ENCODE assay signal across 9 cellular contexts in genomic region chr1:8374812-8375211, GRCh38. TPM values are rescaled to one million over a fixed set of nuclear protein-coding genes. Genes with fewer than 3 reads are reported as not detected.
DNase-seq lines count a peak whose midpoint lies in the region; ATAC-seq and TF ChIP-seq lines count a peak whose summit lies in the region.
"Had no signal": no experiment of that assay in that cellular context is flagged by ENCODE, and none has a peak within 500 bp of the region (broad histone marks: within the 10 kb centered on the region; RNA-seq: fewer than 3 reads in every experiment).

No MANE protein-coding gene starts in this region.

- H3K27ac ChIP-seq in right atrium auricular region (peak overlapping the region; percentile 90 to 98), Peyer's patch (peak overlapping the region in 2 of 4 donors; percentile 23 to 75), dorsolateral prefrontal cortex (peak overlapping the region in 47 of 59 donors; percentile 16 to 92 (median 82)), prostate gland (peak overlapping the region; percentile 81 to 83)

- no peaks in the 10 kb centered on the region for H3K27me3 ChIP-seq in right atrium auricular region
- no peaks in the 10 kb centered on the region for H3K27me3 ChIP-seq in Peyer's patch
- H3K27me3 ChIP-seq in dorsolateral prefrontal cortex, result no peaks in the 10 kb centered on the region
- H3K27me3 ChIP-seq in prostate gland (replicated peaks; ENCODE audit: insufficient read depth), result no peaks in the 10 kb centered on the region

- WGBS in prostate gland, result 82% methylated on average over 2 of the region's 2 CpGs

- ATAC-seq in Right ventricle myocardium superior (ENCODE audit: poor library complexity), result no peak

- no peak overlapping the region for H3K4me3 ChIP-seq in right atrium auricular region
- no peak overlapping the region for H3K4me3 ChIP-seq in Peyer's patch
- no peak overlapping the region for H3K4me3 ChIP-seq in dorsolateral prefrontal cortex
- H3K4me3 ChIP-seq in prostate gland, result no peak overlapping the region
- H3K4me3 ChIP-seq: HAP-1 had no signal

- TF ChIP-seq CTCF in right atrium auricular region (IDR thresholded peaks at IDR 0.05) (peak; percentile 16 to 52), Peyer's patch (IDR thresholded peaks at IDR 0.05) (peak in 5 of 6 experiments; percentile 20 to 58 (median 49)), dorsolateral prefrontal cortex (IDR thresholded peaks at IDR 0.05 in 54 of 56, conservative IDR thresholded peaks at IDR 0.05 in 2 of 56; ENCODE audit: low read depth in 1 of 56, partially characterized antibody in 56 of 56) (peak in 38 of 56 donors; percentile 9 to 49 (median 23)), prostate gland (IDR thresholded peaks at IDR 0.05) (peak in 2 of 4 experiments; percentile 16 to 30)

- H3K4me1 ChIP-seq in right atrium auricular region (peaks cover 0 to 92% of the 10 kb centered on the region in 2 donors), Peyer's patch (peaks cover 0 to 65% (median 0%) of the 10 kb centered on the region in 4 donors), prostate gland (replicated peaks) (peaks cover 55% of the 10 kb centered on the region)

- TF ChIP-seq POLR2A in Peyer's patch (IDR thresholded peaks at IDR 0.05) (no peak), prostate gland (IDR thresholded peaks at IDR 0.05) (no peak)

- no peaks in the 10 kb centered on the region for H3K9me3 ChIP-seq in right atrium auricular region
- no peaks in the 10 kb centered on the region for H3K9me3 ChIP-seq in Peyer's patch
- H3K9me3 ChIP-seq in prostate gland, result no peaks in the 10 kb centered on the region
- H3K9me3 ChIP-seq: HAP-1 had no signal

- DNase-seq in right atrium auricular region (ENCODE audit: low spot score) (no peak), Right ventricle myocardium superior (no peak), Peyer's patch (peak in 1 of 3 donors; percentile 67), dorsolateral prefrontal cortex (no peak), prostate gland (ENCODE audit: low spot score) (no peak), NCI-H526 treated with DMSO at 0.1 percent for 48 hours (lab: John Stamatoyannopoulos, UW) (no peak), retina (no peak), hippocampal formation (lab: John Stamatoyannopoulos, UW) (no peak)

- H3K36me3 ChIP-seq in right atrium auricular region, result peaks cover 8% of the 10 kb centered on the region
- H3K36me3 ChIP-seq in Peyer's patch, result peaks cover 0 to 9% (median 0%) of the 10 kb centered on the region in 3 donors
- H3K36me3 ChIP-seq in prostate gland, result no peaks in the 10 kb centered on the region
- H3K36me3 ChIP-seq: HAP-1 had no signal

- intact Hi-C loops in Right ventricle myocardium superior (cut with DNase I) (loop anchor here (5.0 to 10.0 kb wide), 2 partner anchors 32 to 150 kb away; no protein-coding TSS in a partner anchor), dorsolateral prefrontal cortex (cut with DNase I) (loop anchor here in 1 of 2 donors (5.0 kb wide), 2 partner anchors 32 to 137 kb away; no protein-coding TSS in a partner anchor), prostate gland (cut with DNase I) (loop anchor here (5.0 kb wide), 1 partner anchor 32 kb away; no protein-coding TSS in a partner anchor)

RNA-seq across cellular contexts. Expression of gene SLC45A1, which starts 56.9 kb away (rescaled TPM):
- total RNA-seq in right atrium auricular region (1 to 10 TPM; 1.0 to 3.0 TPM), Right ventricle myocardium superior (1.9 TPM), Peyer's patch (1 to 10 TPM in 2 of 4 donors, under 1 TPM in 2; 0.70 to 2.5 (median 1.1) TPM), dorsolateral prefrontal cortex (10 to 100 TPM in 119 of 120 experiments, 1 to 10 TPM in 1; 8.8 to 28.7 (median 19.1) TPM), prostate gland (1 to 10 TPM; 4.3 to 5.2 TPM)
